15 cellular contexts compared by ENCODE assay signal in the genomic region with DNA sequence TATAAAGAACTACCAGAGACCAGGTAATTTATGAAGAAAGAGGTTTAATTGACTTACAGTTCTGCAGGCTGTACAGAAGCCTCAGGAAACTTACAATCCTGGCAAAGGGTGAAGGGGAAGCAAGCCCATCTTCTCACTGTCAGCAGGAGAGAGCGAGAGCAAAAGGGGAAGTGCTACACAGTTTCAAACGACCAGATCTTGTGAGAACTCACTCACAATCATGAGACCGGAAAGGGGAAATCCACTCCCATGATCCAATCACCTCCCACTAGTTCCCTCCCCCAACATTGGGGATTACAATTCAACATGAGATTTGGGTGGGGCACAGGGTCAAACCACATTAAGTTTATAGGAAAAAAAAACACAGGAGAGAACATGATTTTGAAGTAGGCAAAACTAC.
DNase-seq lines count a peak whose midpoint lies in the region; ATAC-seq, FAIRE-seq and TF ChIP-seq lines count a peak whose summit lies in the region.
"Had no signal": no experiment of that assay in that cellular context is flagged by ENCODE, and none has a peak within 500 bp of the region (broad histone marks: within the 10 kb centered on the region; RNA-seq: fewer than 3 reads in every experiment).

No MANE protein-coding gene starts in this region.

- POLR2A ChIA-PET in K562 (lab: Yijun Ruan, JAX), result no interaction called here
- POLR2A ChIA-PET in WTC11 (lab: Charles Lee), result no interaction called here

- H3K27me3 Mint-ChIP-seq in WTC11 (ENCODE audit: low read depth), result peaks cover 4% of the 10 kb centered on the region; the same call in 1 of the 2 replicates

- H3K4me3 ChIP-seq in GM06990 (replicated peaks; ENCODE audit: low read depth, low read length) (peak overlapping the region; percentile 2; the same call in 1 of the 2 replicates), K562 (no peak overlapping the region), HAP-1 (no peak overlapping the region)
- H3K4me3 ChIP-seq: right lobe of liver had no signal

- no peak overlapping the region for H3K9ac ChIP-seq in K562 (ENCODE audit: insufficient read depth in 1 of 2, low read depth in 2 of 2, low read length in 2 of 2)

- ATAC-seq in GM21423 (IDR thresholded peaks at IDR 0.05; ENCODE audit: unreplicated experiment) (peak; percentile 84), HG03558 (IDR thresholded peaks at IDR 0.05; ENCODE audit: extremely low read depth, unreplicated experiment) (peak; percentile 56), K562 (no peak), WTC11 (no peak)

- no peak for DNase-seq in GM06990 (ENCODE audit: extremely low read depth, insufficient read length)
- DNase-seq in K562 (ENCODE audit: extremely low read depth in 1 of 4, low spot score in 3 of 4), result no peak
- no peak for DNase-seq in AG08395 (ENCODE audit: low spot score)
- no peak for DNase-seq in WTC11 (ENCODE audit: low spot score)
- no peak for DNase-seq in GM13977 (ENCODE audit: low spot score)
- DNase-seq in HAP-1 (ENCODE audit: low spot score in 2 of 2), result no peak
- DNase-seq: Calu3, cerebellar nuclear complex, mesenchymal stem cell, NCI-H2171 treated with DMSO at 0.1 percent for 48 hours, right lobe of liver had no signal

- H2AFZ ChIP-seq in K562 (ENCODE audit: low read depth, low read length), result no peak overlapping the region

- no peak for TF ChIP-seq RAD21 in K562 (CRISPR knock-in tag; conservative IDR thresholded peaks at IDR 0.05 in 1 of 2, IDR thresholded peaks at IDR 0.05 in 1 of 2)

- no peaks in the 10 kb centered on the region for H3K9me1 ChIP-seq in K562 (ENCODE audit: control insufficient read depth, insufficient read depth, low read length)

- H3K4me3 Mint-ChIP-seq in WTC11, result no peak overlapping the region
- H3K4me3 Mint-ChIP-seq: T-helper 1 cell treated with Interleukin-12 subunit alpha and Interleukin-12 subunit beta and Interleukin-4 antibody, amounts not matched to agents 30 μg/mL and 1 μg/mL, for 36 hours had no signal

- H3K9me3 ChIP-seq in K562 (replicated peaks; ENCODE audit: control insufficient read depth, insufficient read depth, low read depth, low read length), result no peaks in the 10 kb centered on the region
- H3K9me3 ChIP-seq in HAP-1, result no peaks in the 10 kb centered on the region
- H3K9me3 ChIP-seq: right lobe of liver had no signal

- H3K4me1 ChIP-seq in K562 (replicated peaks in 1 of 2; ENCODE audit: control insufficient read depth in 2 of 2, insufficient read depth in 2 of 2, low read length in 2 of 2) (no peaks in the 10 kb centered on the region), HAP-1 (no peaks in the 10 kb centered on the region)
- H3K4me1 ChIP-seq: right lobe of liver had no signal

- H3K27ac Mint-ChIP-seq in WTC11, result no peak overlapping the region
- H3K27ac Mint-ChIP-seq: T-helper 1 cell treated with Interleukin-12 subunit alpha and Interleukin-12 subunit beta and Interleukin-4 antibody, amounts not matched to agents 30 μg/mL and 1 μg/mL, for 36 hours had no signal

- no peak for FAIRE-seq in K562 (lab: Jason Lieb, UNC)
- FAIRE-seq: HTR-8/SVneo had no signal

- peaks cover 5% of the 10 kb centered on the region; the same call in 1 of the 2 replicates for H4K20me1 ChIP-seq in K562 (replicated peaks; ENCODE audit: control insufficient read depth, insufficient read depth, low read length)

- TF ChIP-seq EP300 in K562 (IDR thresholded peaks at IDR 0.05; ENCODE audit: low read length), result no peak

- no peak for TF ChIP-seq POLR2A in K562 (conservative IDR thresholded peaks at IDR 0.05)

- 0% methylated on average over 3 of the region's 3 CpGs for WGBS in K562 (ENCODE audit: insufficient coverage, low coverage, missing lambda C conversion rate)

- H3K36me3 Mint-ChIP-seq in WTC11, result peaks cover 40% of the 10 kb centered on the region

- TF ChIP-seq CTCF in GM06990 (IDR thresholded peaks at IDR 0.05; ENCODE audit: insufficient read depth, low read length, poor library complexity, severe bottlenecking) (no peak), K562 (IDR thresholded peaks at IDR 0.05 in 2 of 3, conservative IDR thresholded peaks at IDR 0.05 in 1 of 3; ENCODE audit: insufficient read depth in 2 of 3, low read depth in 1 of 3, low read length in 3 of 3) (no peak), WTC11 (IDR thresholded peaks at IDR 0.05) (no peak), GM13977 (IDR thresholded peaks at IDR 0.05; ENCODE audit: extremely low read depth, insufficient read depth, missing control alignments) (no peak)

- CTCF ChIA-PET in K562 (lab: Yijun Ruan, JAX; ENCODE audit: low intra/inter-chr PET ratio), result no interaction called here
- CTCF ChIA-PET in WTC11 (lab: Charles Lee), result no interaction called here

- H3K4me1 Mint-ChIP-seq in WTC11, result no peaks in the 10 kb centered on the region

- in situ Hi-C loops in K562 (cut with MboI), result no loop called here
- in situ Hi-C loops in GM13977 (cut with MboI; ENCODE audit: low pct_unique_long_range_greater_than_20kb, low sequenced_read_pairs, unreplicated experiment), result no loop called here
- in situ Hi-C loops in HAP-1 (cut with MboI; ENCODE audit: low sequenced_read_pairs), result no loop called here

- H3K9me3 Mint-ChIP-seq in WTC11, result peaks cover 50% of the 10 kb centered on the region

- H3K27me3 ChIP-seq in GM06990 (replicated peaks; ENCODE audit: control insufficient read depth, insufficient read depth, low read length), result no peaks in the 10 kb centered on the region
- peaks cover 19 to 59% of the 10 kb centered on the region in 2 experiments; a peak in 4 of 5 replicates for H3K27me3 ChIP-seq in K562 (ENCODE audit: control insufficient read depth in 2 of 2, insufficient read depth in 2 of 2, low read length in 2 of 2)
- no peaks in the 10 kb centered on the region for H3K27me3 ChIP-seq in HAP-1 (ENCODE audit: low read depth)
- H3K27me3 ChIP-seq: right lobe of liver had no signal

- H3K79me2 ChIP-seq in K562 (ENCODE audit: control insufficient read depth, insufficient read depth, low read length), result no peaks in the 10 kb centered on the region

- BruUV-seq in K562 (replicated peaks; lab: Mats Ljungman, UMichigan), result no TSS peak

- intact Hi-C loops in K562 (cut with micrococcal nuclease), result no loop called here

- H3K36me3 ChIP-seq in GM06990 (ENCODE audit: control insufficient read depth, insufficient read depth, low read length) (no peaks in the 10 kb centered on the region), K562 (ENCODE audit: control insufficient read depth, insufficient read depth, low read length) (no peaks in the 10 kb centered on the region), HAP-1 (replicated peaks) (no peaks in the 10 kb centered on the region)
- H3K36me3 ChIP-seq: right lobe of liver had no signal

- H3K27ac ChIP-seq in K562 (ENCODE audit: extremely low read depth, low read depth, low read length), result no peak overlapping the region
- H3K27ac ChIP-seq: right lobe of liver had no signal

- H3K4me2 ChIP-seq in K562 (ENCODE audit: insufficient read depth, low read length), result no peak overlapping the region

TF ChIP-seq in K562, 482 proteins besides CTCF, POLR2A, EP300 and RAD21 (continues in another document):
- TF ChIP-seq RBM25 (IDR thresholded peaks at IDR 0.05; ENCODE audit: low read depth, low read length, severe bottlenecking), result no peak
- TF ChIP-seq OTX1 (CRISPR knock-in tag; IDR thresholded peaks at IDR 0.05), result peak; percentile 41; the same call in 1 of the 2 replicates
- no peak for TF ChIP-seq PURB (CRISPR knock-in tag; IDR thresholded peaks at IDR 0.05; ENCODE audit: low read depth)
- TF ChIP-seq CBX2 (IDR thresholded peaks at IDR 0.05; ENCODE audit: insufficient read depth, low read length, poor library complexity, severe bottlenecking), result no peak
- TF ChIP-seq TAL1 (IDR thresholded peaks at IDR 0.05), result no peak
- TF ChIP-seq CAMTA2 (CRISPR knock-in tag; conservative IDR thresholded peaks at IDR 0.05), result no peak
- no peak for TF ChIP-seq NFIC (IDR thresholded peaks at IDR 0.05)
- no peak for TF ChIP-seq ARHGAP35 (IDR thresholded peaks at IDR 0.05; ENCODE audit: partially characterized antibody)

TF ChIP-seq in WTC11, 78 proteins besides CTCF, POLR2A, EP300 and RAD21:
- no peak for TF ChIP-seq ZNF263 (CRISPR knock-in tag; IDR thresholded peaks at IDR 0.05; ENCODE audit: low read depth)
- no peak for TF ChIP-seq NFATC4 (CRISPR knock-in tag; IDR thresholded peaks at IDR 0.05)
- no peak for TF ChIP-seq ZNF396 (CRISPR knock-in tag; IDR thresholded peaks at IDR 0.05; ENCODE audit: borderline replicate concordance)
- TF ChIP-seq, protein P1, sequence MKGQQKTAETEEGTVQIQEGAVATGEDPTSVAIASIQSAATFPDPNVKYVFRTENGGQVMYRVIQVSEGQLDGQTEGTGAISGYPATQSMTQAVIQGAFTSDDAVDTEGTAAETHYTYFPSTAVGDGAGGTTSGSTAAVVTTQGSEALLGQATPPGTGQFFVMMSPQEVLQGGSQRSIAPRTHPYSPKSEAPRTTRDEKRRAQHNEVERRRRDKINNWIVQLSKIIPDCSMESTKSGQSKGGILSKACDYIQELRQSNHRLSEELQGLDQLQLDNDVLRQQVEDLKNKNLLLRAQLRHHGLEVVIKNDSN (CRISPR knock-in tag; IDR thresholded peaks at IDR 0.05), result no peak
- TF ChIP-seq SOX15 (CRISPR knock-in tag; IDR thresholded peaks at IDR 0.05), result no peak
- no peak for TF ChIP-seq NR3C1 (CRISPR knock-in tag; conservative IDR thresholded peaks at IDR 0.05; ENCODE audit: low read depth)
- no peak for TF ChIP-seq CBFB (CRISPR knock-in tag; IDR thresholded peaks at IDR 0.05; ENCODE audit: low read depth)
- no peak for TF ChIP-seq FOXK1 (CRISPR knock-in tag; IDR thresholded peaks at IDR 0.05)
- no peak for TF ChIP-seq SMAD3 (CRISPR knock-in tag; IDR thresholded peaks at IDR 0.05; ENCODE audit: borderline replicate concordance)
- TF ChIP-seq ATF1 (CRISPR knock-in tag; IDR thresholded peaks at IDR 0.05), result no peak
- TF ChIP-seq, protein P2, sequence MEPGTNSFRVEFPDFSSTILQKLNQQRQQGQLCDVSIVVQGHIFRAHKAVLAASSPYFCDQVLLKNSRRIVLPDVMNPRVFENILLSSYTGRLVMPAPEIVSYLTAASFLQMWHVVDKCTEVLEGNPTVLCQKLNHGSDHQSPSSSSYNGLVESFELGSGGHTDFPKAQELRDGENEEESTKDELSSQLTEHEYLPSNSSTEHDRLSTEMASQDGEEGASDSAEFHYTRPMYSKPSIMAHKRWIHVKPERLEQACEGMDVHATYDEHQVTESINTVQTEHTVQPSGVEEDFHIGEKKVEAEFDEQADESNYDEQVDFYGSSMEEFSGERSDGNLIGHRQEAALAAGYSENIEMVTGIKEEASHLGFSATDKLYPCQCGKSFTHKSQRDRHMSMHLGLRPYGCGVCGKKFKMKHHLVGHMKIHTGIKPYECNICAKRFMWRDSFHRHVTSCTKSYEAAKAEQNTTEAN (CRISPR knock-in tag; IDR thresholded peaks at IDR 0.05), result no peak

Comparison
In these comparisons a context has a peak if more than half of its experiments do, and no peak if none do; other contexts are left out.
1. ATAC-seq: peak in GM21423 (single experiment) and HG03558 (single experiment); none in K562 (single experiment) and WTC11 (single experiment).